In genomic region chr4:13264126-13264525, GRCh38 we compare ENCODE assay signal across 17 cellular contexts.
A peak's percentile ranks its signal among the peaks of the same experiment; 100 is the strongest.
DNase-seq lines count a peak whose midpoint lies in the region; ATAC-seq, FAIRE-seq and TF ChIP-seq lines count a peak whose summit lies in the region.
"Had no signal": no experiment of that assay in that cellular context is flagged by ENCODE, and none has a peak within 500 bp of the region (broad histone marks: within the 10 kb centered on the region; RNA-seq: fewer than 3 reads in every experiment).

No MANE protein-coding gene starts in this region.

- H3K9me3 Mint-ChIP-seq in activated T-cell treated with anti-CD3 and anti-CD28 coated beads, Interleukin-2, amount 50 U/mL, for 72 hours, result no peaks in the 10 kb centered on the region
- H3K9me3 Mint-ChIP-seq in astrocyte (ENCODE audit: unreplicated experiment), result no peaks in the 10 kb centered on the region

- no peak for TF ChIP-seq CTCF in astrocyte (IDR thresholded peaks at IDR 0.05; ENCODE audit: insufficient read depth, low read depth, low read length)
- TF ChIP-seq CTCF in smooth muscle cell (IDR thresholded peaks at IDR 0.05; ENCODE audit: borderline replicate concordance, insufficient read depth, poor library complexity, severe bottlenecking), result no peak
- TF ChIP-seq CTCF in left lung (IDR thresholded peaks at IDR 0.05), result no peak

- H3K4me1 ChIP-seq in astrocyte (ENCODE audit: insufficient read depth, low read length) (peaks cover 12% of the 10 kb centered on the region), smooth muscle cell (ENCODE audit: low read depth) (peaks cover 10% of the 10 kb centered on the region), left lung (no peaks in the 10 kb centered on the region)

- DNase-seq in activated T-cell treated with anti-CD3 and anti-CD28 coated beads, Interleukin-2, amount 50 U/mL, for 72 hours, result no peak
- no peak for DNase-seq in activated T-cell treated with anti-CD3 and anti-CD28 coated beads, Interleukin-2, amount 50 U/mL, for 1 hour
- DNase-seq in NCI-H226, result peak; percentile 38
- DNase-seq in astrocyte (ENCODE audit: low read depth), result peak; percentile 25
- no peak for DNase-seq in smooth muscle cell (lab: John Stamatoyannopoulos, UW; ENCODE audit: unreplicated experiment)
- no peak for DNase-seq in left lung
- DNase-seq in MV-4-11 (lab: John Stamatoyannopoulos, UW), result no peak
- DNase-seq: CD4-positive, alpha-beta memory T cell; HCEC 1CT; NCI-H1417; NCI-H1930; NCI-H2171; NCI-H446 treated with DMSO at 0.1 percent for 48 hours; NK-92 treated with Interleukin-12 subunit alpha and Interleukin-12 subunit beta, amount 100 ng/mL, for 24 hours had no signal

- H3K36me3 Mint-ChIP-seq in activated T-cell treated with anti-CD3 and anti-CD28 coated beads, Interleukin-2, amount 50 U/mL, for 72 hours (ENCODE audit: insufficient read depth in 2 of 2), result no peaks in the 10 kb centered on the region
- no peaks in the 10 kb centered on the region for H3K36me3 Mint-ChIP-seq in astrocyte (ENCODE audit: low read depth, unreplicated experiment)

- H3K36me3 ChIP-seq in astrocyte (ENCODE audit: insufficient read depth, low read length) (no peaks in the 10 kb centered on the region), smooth muscle cell (ENCODE audit: low read depth) (no peaks in the 10 kb centered on the region), left lung (no peaks in the 10 kb centered on the region)

- peak; percentile 43 to 48 for ATAC-seq in activated T-cell treated with anti-CD3 and anti-CD28 coated beads, Interleukin-2, amount 50 U/mL, for 72 hours (replicated peaks in 1 of 2)
- no peak for ATAC-seq in left lung
- no peak for ATAC-seq in HG02610 (IDR thresholded peaks at IDR 0.05; ENCODE audit: unreplicated experiment)

- H3K4me2 ChIP-seq in astrocyte (ENCODE audit: low read length) (no peak overlapping the region), smooth muscle cell (peak overlapping the region; percentile 25)

- H3K9ac ChIP-seq in astrocyte (ENCODE audit: low read length) (no peak overlapping the region), smooth muscle cell (ENCODE audit: low read depth) (no peak overlapping the region)

- H2AFZ ChIP-seq in astrocyte (ENCODE audit: low read depth, low read length) (no peak overlapping the region), smooth muscle cell (ENCODE audit: low read depth) (no peak overlapping the region)

- no peaks in the 10 kb centered on the region for H3K79me2 ChIP-seq in astrocyte (ENCODE audit: insufficient read depth, low read length)
- H3K79me2 ChIP-seq in smooth muscle cell (ENCODE audit: low read depth), result no peaks in the 10 kb centered on the region

- no peak overlapping the region for H3K27ac Mint-ChIP-seq in activated T-cell treated with anti-CD3 and anti-CD28 coated beads, Interleukin-2, amount 50 U/mL, for 72 hours
- H3K27ac Mint-ChIP-seq in astrocyte (ENCODE audit: unreplicated experiment), result no peak overlapping the region

- no peaks in the 10 kb centered on the region for H3K27me3 Mint-ChIP-seq in activated T-cell treated with anti-CD3 and anti-CD28 coated beads, Interleukin-2, amount 50 U/mL, for 72 hours (ENCODE audit: low read depth)
- H3K27me3 Mint-ChIP-seq in astrocyte (ENCODE audit: low read depth, unreplicated experiment), result no peaks in the 10 kb centered on the region
- H3K27me3 Mint-ChIP-seq: CD4-positive, alpha-beta memory T cell had no signal

- H3K4me1 Mint-ChIP-seq in activated T-cell treated with anti-CD3 and anti-CD28 coated beads, Interleukin-2, amount 50 U/mL, for 72 hours (ENCODE audit: low read depth), result no peaks in the 10 kb centered on the region
- H3K4me1 Mint-ChIP-seq in astrocyte (ENCODE audit: low read depth, unreplicated experiment), result peaks cover 35% of the 10 kb centered on the region
- H3K4me1 Mint-ChIP-seq: CD4-positive, alpha-beta memory T cell had no signal

- intact Hi-C loops in left lung (cut with DNase I), result no loop called here

- H3K4me3 ChIP-seq in astrocyte (ENCODE audit: insufficient read depth, low read depth, low read length) (no peak overlapping the region), smooth muscle cell (no peak overlapping the region), left lung (no peak overlapping the region)

- H3K27me3 ChIP-seq in astrocyte (ENCODE audit: insufficient read depth, low read length) (no peaks in the 10 kb centered on the region), smooth muscle cell (ENCODE audit: low read depth) (no peaks in the 10 kb centered on the region), left lung (no peaks in the 10 kb centered on the region)

- no peaks in the 10 kb centered on the region for H4K20me1 ChIP-seq in astrocyte (ENCODE audit: insufficient read depth, low read length)
- no peaks in the 10 kb centered on the region for H4K20me1 ChIP-seq in smooth muscle cell (ENCODE audit: low read depth)

- H3K4me3 Mint-ChIP-seq in activated T-cell treated with anti-CD3 and anti-CD28 coated beads, Interleukin-2, amount 50 U/mL, for 72 hours, result no peak overlapping the region
- H3K4me3 Mint-ChIP-seq in astrocyte (ENCODE audit: unreplicated experiment), result no peak overlapping the region
- H3K4me3 Mint-ChIP-seq: CD4-positive, alpha-beta memory T cell had no signal

- H3K9me3 ChIP-seq in astrocyte (ENCODE audit: insufficient read depth, low read depth, low read length), result no peaks in the 10 kb centered on the region
- no peaks in the 10 kb centered on the region for H3K9me3 ChIP-seq in smooth muscle cell (replicated peaks; ENCODE audit: low read depth)
- no peaks in the 10 kb centered on the region for H3K9me3 ChIP-seq in left lung

- WGBS in smooth muscle cell (ENCODE audit: low lambda C conversion rate), result 23% methylated on average over 3 of the region's 3 CpGs

- FAIRE-seq in astrocyte (lab: Jason Lieb, UNC), result no peak
- FAIRE-seq: G401.6 had no signal

- H3F3A ChIP-seq in smooth muscle cell (ENCODE audit: low read depth), result peaks cover 16% of the 10 kb centered on the region

- H3K27ac ChIP-seq in astrocyte (ENCODE audit: low read depth, low read length) (no peak overlapping the region), smooth muscle cell (ENCODE audit: low read depth) (peak overlapping the region; percentile 61), left lung (no peak overlapping the region)
- H3K27ac ChIP-seq: HL-60 had no signal

Comparison
In these comparisons a context has a peak if more than half of its experiments do, and no peak if none do; other contexts are left out.
1. ATAC-seq: peak in activated T-cell treated with anti-CD3 and anti-CD28 coated beads, Interleukin-2, amount 50 U/mL, for 72 hours (2 of 2); none in left lung (single experiment) and HG02610 (single experiment).
2. DNase-seq: peak in NCI-H226 (single experiment) and astrocyte (single experiment); none in activated T-cell treated with anti-CD3 and anti-CD28 coated beads, Interleukin-2, amount 50 U/mL, for 72 hours (0 of 2), activated T-cell treated with anti-CD3 and anti-CD28 coated beads, Interleukin-2, amount 50 U/mL, for 1 hour (single experiment), smooth muscle cell (single experiment), left lung (0 of 2) and MV-4-11 (single experiment).